10 cellular contexts compared by ENCODE assay signal in genomic region chr11:109956124-109956793, GRCh38.
DNase-seq lines count a peak whose midpoint lies in the region; ATAC-seq and TF ChIP-seq lines count a peak whose summit lies in the region.
"Had no signal": no experiment of that assay in that cellular context is flagged by ENCODE, and none has a peak within 500 bp of the region (broad histone marks: within the 10 kb centered on the region; RNA-seq: fewer than 3 reads in every experiment).

No MANE protein-coding gene starts in this region.

- peak overlapping the region; percentile 21 for H3K9ac ChIP-seq in OCI-LY3 (ENCODE audit: low read length)

- peak overlapping the region; percentile 68 for H3K4me2 ChIP-seq in OCI-LY3 (ENCODE audit: low read length)

- TF ChIP-seq CTCF in OCI-LY3 (IDR thresholded peaks at IDR 0.05; ENCODE audit: low read depth, low read length), result no peak
- TF ChIP-seq CTCF in GM20000 (IDR thresholded peaks at IDR 0.05; ENCODE audit: extremely low read depth, missing control alignments), result no peak

- no peak for DNase-seq in 8988T
- no peak for DNase-seq in GM20000 (ENCODE audit: low spot score)
- DNase-seq in germinal center (ENCODE audit: low spot score), result no peak
- DNase-seq: activated T-cell treated with anti-CD3 and anti-CD28 coated beads for 4 hours, nucleus accumbens, SIG-M5 had no signal

- H4K20me1 ChIP-seq in OCI-LY3 (ENCODE audit: insufficient read depth, low read length), result no peaks in the 10 kb centered on the region

- H3K9me3 ChIP-seq in OCI-LY3 (ENCODE audit: insufficient read depth, low read length), result no peaks in the 10 kb centered on the region

- H3K27ac ChIP-seq in OCI-LY3 (ENCODE audit: low read length), result peak overlapping the region; percentile 50

- H3K27me3 ChIP-seq in OCI-LY3 (ENCODE audit: low read depth, low read length), result peaks cover 34% of the 10 kb centered on the region

- no peaks in the 10 kb centered on the region for H3K79me2 ChIP-seq in OCI-LY3 (ENCODE audit: low read length)

- H3K36me3 ChIP-seq in OCI-LY3 (replicated peaks; ENCODE audit: low read depth, low read length), result no peaks in the 10 kb centered on the region

- H3K4me1 ChIP-seq in OCI-LY3 (ENCODE audit: low read length), result peaks cover 44% of the 10 kb centered on the region

- H2AFZ ChIP-seq in OCI-LY3 (ENCODE audit: low read depth, low read length), result no peak overlapping the region

- ATAC-seq in GM18519 (IDR thresholded peaks at IDR 0.05; ENCODE audit: low FRiP score, unreplicated experiment), result peak; percentile 63
- peak; percentile 88 for ATAC-seq in GM19455 (IDR thresholded peaks at IDR 0.05; ENCODE audit: unreplicated experiment)
- ATAC-seq in HG03045 (IDR thresholded peaks at IDR 0.05; ENCODE audit: unreplicated experiment), result peak; percentile 70

- peak overlapping the region; percentile 57 for H3K4me3 ChIP-seq in OCI-LY3 (ENCODE audit: low read length)
